ENCODE assay signal across 12 cellular contexts in the genomic region with DNA sequence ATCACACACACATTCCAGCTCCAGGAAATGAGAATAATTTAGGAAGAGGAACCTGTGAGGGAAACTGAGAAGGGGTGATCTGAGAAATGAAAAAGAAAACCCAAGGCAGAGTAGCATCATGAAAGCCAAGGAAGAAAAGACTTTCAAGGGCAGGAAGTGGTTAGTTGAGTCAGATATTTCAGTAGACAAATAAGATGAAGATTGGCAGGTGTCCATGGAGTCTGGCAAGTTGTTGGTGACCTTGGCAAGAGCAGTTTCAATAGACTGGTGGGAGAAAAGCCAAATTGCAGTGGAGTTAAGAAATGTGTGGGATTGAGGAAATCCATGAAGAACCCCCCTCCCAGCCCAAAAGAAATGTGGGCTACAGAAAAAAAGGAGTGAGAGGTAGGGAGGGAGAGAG. TPM values are rescaled to one million over a fixed set of nuclear protein-coding genes. Genes with fewer than 3 reads are reported as not detected.
DNase-seq lines count a peak whose midpoint lies in the region; ATAC-seq and FAIRE-seq lines count a peak whose summit lies in the region.
"Had no signal": no experiment of that assay in that cellular context is flagged by ENCODE, and none has a peak within 500 bp of the region (broad histone marks: within the 10 kb centered on the region; RNA-seq: fewer than 3 reads in every experiment).

No MANE protein-coding gene starts in this region.

- no peak overlapping the region for H3K4me3 Mint-ChIP-seq in activated naive CD8-positive, alpha-beta T cell treated with anti-CD3 and anti-CD28 coated beads for 36 hours
- H3K4me3 Mint-ChIP-seq: nephron had no signal

- peaks cover 31% of the 10 kb centered on the region for H3K4me1 Mint-ChIP-seq in activated naive CD8-positive, alpha-beta T cell treated with anti-CD3 and anti-CD28 coated beads for 36 hours

- no peak for FAIRE-seq in urothelium cell line (lab: Jason Lieb, UNC)

- peaks cover 4% of the 10 kb centered on the region for H3K36me3 Mint-ChIP-seq in activated naive CD8-positive, alpha-beta T cell treated with anti-CD3 and anti-CD28 coated beads for 36 hours

- DNase-seq in stimulated activated CD4-positive, alpha-beta T cell treated with anti-CD3 and anti-CD28 coated beads, Interleukin-1b, Interleukin-23, amount 100 ng/mL, for 48 hours: peak; percentile 22
- no peak for DNase-seq in stimulated activated CD4-positive, alpha-beta T cell treated with anti-CD3 and anti-CD28 coated beads, Interleukin-4, amount 100 ng/mL, for 4 hours
- DNase-seq in LoVo (ENCODE audit: low spot score): peak; percentile 10
- peak; percentile 24 for DNase-seq in activated naive CD8-positive, alpha-beta T cell treated with anti-CD3 and anti-CD28 coated beads for 36 hours
- peak; percentile 50 for DNase-seq in urothelium cell line (ENCODE audit: low spot score)
- DNase-seq in NCI-H1436 (lab: John Stamatoyannopoulos, UW): no peak
- DNase-seq in C1 segment of cervical spinal cord (lab: John Stamatoyannopoulos, UW): no peak
- DNase-seq: activated effector memory CD4-positive, alpha-beta T cell treated with Interleukin-2 at 50 U/mL for 16 hours; DMS 273 treated with DMSO at 0.1 percent for 48 hours; NCI-H2081 had no signal

- no peak for ATAC-seq in HG03469 (IDR thresholded peaks at IDR 0.05; ENCODE audit: unreplicated experiment)

- H3K9me3 Mint-ChIP-seq in activated naive CD8-positive, alpha-beta T cell treated with anti-CD3 and anti-CD28 coated beads for 36 hours: peaks cover 1% of the 10 kb centered on the region
- H3K9me3 Mint-ChIP-seq: nephron had no signal

- peaks cover 9% of the 10 kb centered on the region for H3K27me3 Mint-ChIP-seq in activated naive CD8-positive, alpha-beta T cell treated with anti-CD3 and anti-CD28 coated beads for 36 hours

- H3K27ac Mint-ChIP-seq in activated naive CD8-positive, alpha-beta T cell treated with anti-CD3 and anti-CD28 coated beads for 36 hours: no peak overlapping the region
- H3K27ac Mint-ChIP-seq: nephron had no signal

RNA-seq across cellular contexts. Expression of gene GNAO1, which starts 10.7 kb away (rescaled TPM):
- total RNA-seq in activated naive CD8-positive, alpha-beta T cell treated with anti-CD3 and anti-CD28 coated beads for 36 hours: 1 to 10 TPM in 1 of 2 experiments, under 1 TPM in 1; 0.96 to 1.5 TPM

Comparison
In these comparisons a context has a peak if more than half of its experiments do, and no peak if none do; other contexts are left out.
1. DNase-seq: peak in stimulated activated CD4-positive, alpha-beta T cell treated with anti-CD3 and anti-CD28 coated beads, Interleukin-1b, Interleukin-23, amount 100 ng/mL, for 48 hours (single experiment), LoVo (single experiment), activated naive CD8-positive, alpha-beta T cell treated with anti-CD3 and anti-CD28 coated beads for 36 hours (single experiment) and urothelium cell line (single experiment); none in stimulated activated CD4-positive, alpha-beta T cell treated with anti-CD3 and anti-CD28 coated beads, Interleukin-4, amount 100 ng/mL, for 4 hours (0 of 2), NCI-H1436 (single experiment) and C1 segment of cervical spinal cord (0 of 14).